ENCODE assay signal across 24 cellular contexts in genomic region chr16:79618041-79618711, GRCh38. TPM values are rescaled to one million over a fixed set of nuclear protein-coding genes. Genes with fewer than 3 reads are reported as not detected.
DNase-seq lines count a peak whose midpoint lies in the region; ATAC-seq and TF ChIP-seq lines count a peak whose summit lies in the region.
"Had no signal": no experiment of that assay in that cellular context is flagged by ENCODE, and none has a peak within 500 bp of the region (broad histone marks: within the 10 kb centered on the region; RNA-seq: fewer than 3 reads in every experiment).

No MANE protein-coding gene starts in this region.

- H3K4me3 Mint-ChIP-seq in activated CD4-positive, alpha-beta memory T cell treated with anti-CD3 and anti-CD28 coated beads, Interleukin-2, amount 10 ng/mL, durations not matched to agents 7 days and 5 days: peak overlapping the region; percentile 53
- H3K4me3 Mint-ChIP-seq in stimulated activated naive CD8-positive, alpha-beta T cell treated with anti-CD3 and anti-CD28 coated beads, Interleukin-15, amount 100 ng/mL, for 72 hours: peak overlapping the region in 1 of 2 donors; percentile 60
- H3K4me3 Mint-ChIP-seq: IgD-negative memory B cell, type B pancreatic cell had no signal

- no peaks in the 10 kb centered on the region for H3K36me3 ChIP-seq in effector memory CD4-positive, alpha-beta T cell (ENCODE audit: control insufficient read depth, insufficient read depth, low read length)
- no peaks in the 10 kb centered on the region for H3K36me3 ChIP-seq in tibial artery
- H3K36me3 ChIP-seq: breast epithelium, left lung, pancreas, spleen had no signal

- intact Hi-C loops in tibial artery (cut with DNase I; ENCODE audit: low total_unique reads): no loop called here

- no peak overlapping the region for H3K4me3 ChIP-seq in effector memory CD4-positive, alpha-beta T cell (ENCODE audit: insufficient read depth, low read depth, low read length, poor library complexity, severe bottlenecking)
- H3K4me3 ChIP-seq in tibial artery: no peak overlapping the region
- H3K4me3 ChIP-seq: breast epithelium, left lung, pancreas, spleen had no signal

- peaks cover 5% of the 10 kb centered on the region for H3K27me3 Mint-ChIP-seq in activated CD4-positive, alpha-beta memory T cell treated with anti-CD3 and anti-CD28 coated beads, Interleukin-2, amount 10 ng/mL, durations not matched to agents 7 days and 5 days
- H3K27me3 Mint-ChIP-seq in stimulated activated naive CD8-positive, alpha-beta T cell treated with anti-CD3 and anti-CD28 coated beads, Interleukin-15, amount 100 ng/mL, for 72 hours: peaks cover 33% of the 10 kb centered on the region

- CTCF ChIA-PET in activated CD4-positive, alpha-beta memory T cell treated with anti-CD3 and anti-CD28 coated beads, Interleukin-2, amount 10 ng/mL, durations not matched to agents 7 days and 5 days (lab: Charles Lee): interaction anchor here (0.9 to 2.2 kb wide), 8 partner anchors 11 to 54 kb away, joined by 3 to 17 read pairs (median 5); partner anchors contain the start of gene MAF

- no peak for TF ChIP-seq CTCF in tibial artery (IDR thresholded peaks at IDR 0.05)

- POLR2A ChIA-PET in activated CD4-positive, alpha-beta memory T cell treated with anti-CD3 and anti-CD28 coated beads, Interleukin-2, amount 10 ng/mL, durations not matched to agents 7 days and 5 days (lab: Charles Lee): interaction anchor here (0.8 to 7.3 kb wide), 12 partner anchors 8 to 840 kb away, joined by 3 to 97 read pairs (median 13); partner anchors contain the start of gene MAF

- peaks cover 24% of the 10 kb centered on the region for H3K4me1 ChIP-seq in effector memory CD4-positive, alpha-beta T cell (ENCODE audit: control insufficient read depth, insufficient read depth, low read length, poor library complexity, severe bottlenecking)
- H3K4me1 ChIP-seq in tibial artery: no peaks in the 10 kb centered on the region
- H3K4me1 ChIP-seq: breast epithelium, foreskin keratinocyte, left lung, pancreas had no signal

- DNase-seq in stimulated activated CD4-positive, alpha-beta T cell treated with anti-CD3 and anti-CD28 coated beads, Interleukin-15, amount 100 ng/mL, for 24 hours: peak; percentile 20
- no peak for DNase-seq in stimulated activated CD4-positive, alpha-beta T cell treated with anti-CD3 and anti-CD28 coated beads, Interleukin-4, amount 100 ng/mL, for 1 hour
- peak; percentile 55 for DNase-seq in activated CD4-positive, alpha-beta memory T cell treated with anti-CD3 and anti-CD28 coated beads, Interleukin-2, amount 10 ng/mL, durations not matched to agents 7 days and 5 days
- DNase-seq in effector memory CD4-positive, alpha-beta T cell: no peak
- no peak for DNase-seq in stimulated activated naive CD8-positive, alpha-beta T cell treated with anti-CD3 and anti-CD28 coated beads, Interleukin-15, amount 100 ng/mL, for 72 hours
- no peak for DNase-seq in tibial artery
- DNase-seq: amygdala; effector CD8-positive, alpha-beta T cell; foreskin keratinocyte; left lung; NCI-H1105 treated with DMSO at 0.1 percent for 48 hours; NCI-H2029 treated with DMSO at 0.1 percent for 48 hours; NCI-H345; NCI-H82; pancreas; SK-N-SH; spleen had no signal

- ATAC-seq in stimulated activated naive CD8-positive, alpha-beta T cell treated with anti-CD3 and anti-CD28 coated beads, Interleukin-15, amount 100 ng/mL, for 72 hours: peak; percentile 23
- no peak for ATAC-seq in HG03460 (IDR thresholded peaks at IDR 0.05; ENCODE audit: unreplicated experiment)
- ATAC-seq: esophagus mucosa; foreskin keratinocyte; left lung; naive thymus-derived CD4-positive, alpha-beta T cell had no signal

- no peaks in the 10 kb centered on the region for H3K9me3 ChIP-seq in effector memory CD4-positive, alpha-beta T cell (ENCODE audit: control insufficient read depth, low read length)
- H3K9me3 ChIP-seq in tibial artery: no peaks in the 10 kb centered on the region
- H3K9me3 ChIP-seq: breast epithelium, left lung, pancreas, SK-N-SH, spleen had no signal

- H3K27me3 ChIP-seq in effector memory CD4-positive, alpha-beta T cell (replicated peaks; ENCODE audit: control insufficient read depth, insufficient read depth, low read length, poor library complexity, severe bottlenecking): no peaks in the 10 kb centered on the region
- peaks cover 0 to 2% of the 10 kb centered on the region in 2 donors for H3K27me3 ChIP-seq in tibial artery
- H3K27me3 ChIP-seq: breast epithelium, left lung, pancreas, spleen had no signal

- H3K36me3 Mint-ChIP-seq in activated CD4-positive, alpha-beta memory T cell treated with anti-CD3 and anti-CD28 coated beads, Interleukin-2, amount 10 ng/mL, durations not matched to agents 7 days and 5 days (ENCODE audit: low read depth): peaks cover 24% of the 10 kb centered on the region
- H3K36me3 Mint-ChIP-seq: IgD-negative memory B cell, type B pancreatic cell had no signal

- peak overlapping the region; percentile 36 for H3K27ac ChIP-seq in effector memory CD4-positive, alpha-beta T cell (ENCODE audit: insufficient read depth, low read length, poor library complexity, severe bottlenecking)
- H3K27ac ChIP-seq in tibial artery: no peak overlapping the region
- H3K27ac ChIP-seq: breast epithelium, foreskin keratinocyte, left lung, pancreas, VCaP had no signal

- peaks cover 13% of the 10 kb centered on the region for H3K9me3 Mint-ChIP-seq in activated CD4-positive, alpha-beta memory T cell treated with anti-CD3 and anti-CD28 coated beads, Interleukin-2, amount 10 ng/mL, durations not matched to agents 7 days and 5 days
- peaks cover 0 to 7% of the 10 kb centered on the region in 2 donors for H3K9me3 Mint-ChIP-seq in stimulated activated naive CD8-positive, alpha-beta T cell treated with anti-CD3 and anti-CD28 coated beads, Interleukin-15, amount 100 ng/mL, for 72 hours
- H3K9me3 Mint-ChIP-seq: IgD-negative memory B cell, type B pancreatic cell had no signal

- H3K4me1 Mint-ChIP-seq in activated CD4-positive, alpha-beta memory T cell treated with anti-CD3 and anti-CD28 coated beads, Interleukin-2, amount 10 ng/mL, durations not matched to agents 7 days and 5 days: peaks cover 73% of the 10 kb centered on the region
- peaks cover 15% of the 10 kb centered on the region for H3K4me1 Mint-ChIP-seq in stimulated activated naive CD8-positive, alpha-beta T cell treated with anti-CD3 and anti-CD28 coated beads, Interleukin-15, amount 100 ng/mL, for 72 hours
- H3K4me1 Mint-ChIP-seq: IgD-negative memory B cell had no signal

- peak overlapping the region; percentile 98 for H3K27ac Mint-ChIP-seq in activated CD4-positive, alpha-beta memory T cell treated with anti-CD3 and anti-CD28 coated beads, Interleukin-2, amount 10 ng/mL, durations not matched to agents 7 days and 5 days
- H3K27ac Mint-ChIP-seq in stimulated activated naive CD8-positive, alpha-beta T cell treated with anti-CD3 and anti-CD28 coated beads, Interleukin-15, amount 100 ng/mL, for 72 hours: peak overlapping the region in 1 of 2 donors; percentile 54
- H3K27ac Mint-ChIP-seq: IgD-negative memory B cell, type B pancreatic cell had no signal

RNA-seq across cellular contexts. Expression of gene MAF, which starts 17.6 kb away (rescaled TPM):
- total RNA-seq in activated CD4-positive, alpha-beta memory T cell treated with anti-CD3 and anti-CD28 coated beads, Interleukin-2, amount 10 ng/mL, durations not matched to agents 7 days and 5 days: 100 to 1,000 TPM; 279 to 281 TPM

Comparison
In these comparisons a context has a peak if more than half of its experiments do, and no peak if none do; other contexts are left out.
1. DNase-seq: peak in stimulated activated CD4-positive, alpha-beta T cell treated with anti-CD3 and anti-CD28 coated beads, Interleukin-15, amount 100 ng/mL, for 24 hours (single experiment) and activated CD4-positive, alpha-beta memory T cell treated with anti-CD3 and anti-CD28 coated beads, Interleukin-2, amount 10 ng/mL, durations not matched to agents 7 days and 5 days (single experiment); none in stimulated activated CD4-positive, alpha-beta T cell treated with anti-CD3 and anti-CD28 coated beads, Interleukin-4, amount 100 ng/mL, for 1 hour (single experiment), effector memory CD4-positive, alpha-beta T cell (0 of 3), stimulated activated naive CD8-positive, alpha-beta T cell treated with anti-CD3 and anti-CD28 coated beads, Interleukin-15, amount 100 ng/mL, for 72 hours (0 of 2) and tibial artery (0 of 2).